ENCODE assay signal across 8 cellular contexts in genomic region chr1:36322786-36323635, GRCh38. TPM values are rescaled to one million over a fixed set of nuclear protein-coding genes. Genes with fewer than 3 reads are reported as not detected.
A peak's percentile ranks its signal among the peaks of the same experiment; 100 is the strongest.
DNase-seq lines count a peak whose midpoint lies in the region; ATAC-seq and TF ChIP-seq lines count a peak whose summit lies in the region.

No MANE protein-coding gene starts in this region.

- H3K4me1 ChIP-seq in OCI-LY1 (ENCODE audit: insufficient read depth, low read length, severe bottlenecking) (peaks cover 35% of the 10 kb centered on the region), ascending aorta (peaks cover 14 to 29% of the 10 kb centered on the region in 2 donors), iPS-18a (ENCODE audit: control insufficient read depth, low read depth, low read length) (peaks cover 8% of the 10 kb centered on the region), skeletal muscle tissue (ENCODE audit: control insufficient read depth in 3 of 3, insufficient read depth in 3 of 3, low read length in 3 of 3) (peaks cover 11 to 24% (median 18%) of the 10 kb centered on the region in 3 donors)

- peak overlapping the region; percentile 63 for H3K4me3 Mint-ChIP-seq in activated CD4-positive, alpha-beta T cell treated with anti-CD3 and anti-CD28 coated beads for 36 hours

- DNase-seq in activated CD4-positive, alpha-beta T cell treated with anti-CD3 and anti-CD28 coated beads for 36 hours: peak; percentile 69
- no peak for DNase-seq in activated CD4-positive, alpha-beta T cell treated with anti-CD3 and anti-CD28 coated beads for 4 hours
- peak in 1 of 2 donors; percentile 87 for DNase-seq in ascending aorta (ENCODE audit: low spot score in 2 of 2)
- DNase-seq in COR-L47 (lab: John Stamatoyannopoulos, UW): no peak

- CTCF ChIA-PET in activated CD4-positive, alpha-beta T cell treated with anti-CD3 and anti-CD28 coated beads for 36 hours (lab: Charles Lee): interaction anchor here (1.0 to 2.2 kb wide), 3 partner anchors 23 to 46 kb away, joined by 3 to 7 read pairs (median 3); no protein-coding TSS in a partner anchor

- no peaks in the 10 kb centered on the region for H3K9me3 ChIP-seq in OCI-LY1 (ENCODE audit: low read length)
- no peaks in the 10 kb centered on the region for H3K9me3 ChIP-seq in ascending aorta
- no peaks in the 10 kb centered on the region for H3K9me3 ChIP-seq in iPS-18a (ENCODE audit: control insufficient read depth, low read depth, low read length)
- no peaks in the 10 kb centered on the region for H3K9me3 ChIP-seq in skeletal muscle tissue (ENCODE audit: control insufficient read depth in 3 of 3, low read length in 3 of 3)

- POLR2A ChIA-PET in activated CD4-positive, alpha-beta T cell treated with anti-CD3 and anti-CD28 coated beads for 36 hours (lab: Charles Lee): interaction anchor here (0.8 to 1.5 kb wide), 5 partner anchors 17 to 99 kb away, joined by 3 to 6 read pairs (median 3); partner anchors contain the start of genes SH3D21 and THRAP3

- H3K27me3 ChIP-seq in OCI-LY1 (ENCODE audit: insufficient read depth, low read length) (peaks cover 3% of the 10 kb centered on the region; the same call in 1 of the 2 replicates), ascending aorta (no peaks in the 10 kb centered on the region), iPS-18a (ENCODE audit: control insufficient read depth, insufficient read depth, low read length) (peaks cover 63% of the 10 kb centered on the region), skeletal muscle tissue (ENCODE audit: control insufficient read depth in 3 of 3, insufficient read depth in 3 of 3, low read length in 3 of 3) (peaks cover 0 to 19% (median 6%) of the 10 kb centered on the region in 3 donors)

- H3K9me2 ChIP-seq in OCI-LY1 (ENCODE audit: low read depth, low read length): no peaks in the 10 kb centered on the region

- intact Hi-C loops in activated CD4-positive, alpha-beta T cell treated with anti-CD3 and anti-CD28 coated beads for 36 hours (cut with DNase I, micrococcal nuclease): loop anchor here (1.0 to 2.0 kb wide), 2 partner anchors 16 kb away; partner anchors contain the start of gene SH3D21 (in 1 of the 2)
- intact Hi-C loops in ascending aorta (cut with DNase I): loop anchor here (2.0 to 5.0 kb wide), 3 partner anchors 28 to 1789 kb away; partner anchors contain the start of gene STK40

- H3K4me1 Mint-ChIP-seq in activated CD4-positive, alpha-beta T cell treated with anti-CD3 and anti-CD28 coated beads for 36 hours: peaks cover 22% of the 10 kb centered on the region

- H3K36me3 ChIP-seq in OCI-LY1 (ENCODE audit: insufficient read depth, low read length) (peaks cover 7% of the 10 kb centered on the region; the same call in 1 of the 2 replicates), ascending aorta (no peaks in the 10 kb centered on the region), iPS-18a (ENCODE audit: control insufficient read depth, low read depth, low read length) (no peaks in the 10 kb centered on the region), skeletal muscle tissue (ENCODE audit: control insufficient read depth in 3 of 3, insufficient read depth in 3 of 3, low read length in 3 of 3) (no peaks in the 10 kb centered on the region)

- H3K79me2 ChIP-seq in OCI-LY1 (ENCODE audit: insufficient read depth, low read length): no peaks in the 10 kb centered on the region

- H2AFZ ChIP-seq in OCI-LY1 (ENCODE audit: low read length): no peak overlapping the region

- H3K4me3 ChIP-seq in OCI-LY1 (ENCODE audit: low read depth, low read length, poor library complexity, severe bottlenecking): peak overlapping the region; percentile 51
- H3K4me3 ChIP-seq in ascending aorta: peak overlapping the region; percentile 68 to 75
- H3K4me3 ChIP-seq in iPS-18a (ENCODE audit: low read length): peak overlapping the region; percentile 67
- H3K4me3 ChIP-seq in skeletal muscle tissue (ENCODE audit: low read length in 3 of 3): peak overlapping the region; percentile 63 to 72 (median 63)

- peaks cover 3% of the 10 kb centered on the region for H3K27me3 Mint-ChIP-seq in activated CD4-positive, alpha-beta T cell treated with anti-CD3 and anti-CD28 coated beads for 36 hours

- no peak overlapping the region for H3K27ac Mint-ChIP-seq in activated CD4-positive, alpha-beta T cell treated with anti-CD3 and anti-CD28 coated beads for 36 hours

- peaks cover 7% of the 10 kb centered on the region for H3K36me3 Mint-ChIP-seq in activated CD4-positive, alpha-beta T cell treated with anti-CD3 and anti-CD28 coated beads for 36 hours (ENCODE audit: low read depth)

- no peaks in the 10 kb centered on the region for H3F3A ChIP-seq in OCI-LY1 (ENCODE audit: insufficient read depth, low read length)

- H3K9me3 Mint-ChIP-seq in activated CD4-positive, alpha-beta T cell treated with anti-CD3 and anti-CD28 coated beads for 36 hours (ENCODE audit: low read depth): no peaks in the 10 kb centered on the region

- peak overlapping the region; percentile 61 for H3K4me2 ChIP-seq in OCI-LY1 (ENCODE audit: low read length)

- H3K27ac ChIP-seq in OCI-LY1 (ENCODE audit: low read depth, low read length, poor library complexity, severe bottlenecking): no peak overlapping the region
- H3K27ac ChIP-seq in ascending aorta: peak overlapping the region; percentile 91 to 98
- H3K27ac ChIP-seq in iPS-18a (ENCODE audit: low read length): no peak overlapping the region
- peak overlapping the region; percentile 71 for H3K27ac ChIP-seq in skeletal muscle tissue (ENCODE audit: low read depth, low read length)

- ATAC-seq in activated CD4-positive, alpha-beta T cell treated with anti-CD3 and anti-CD28 coated beads for 36 hours: peak; percentile 28
- no peak for ATAC-seq in HG03442 (IDR thresholded peaks at IDR 0.05; ENCODE audit: unreplicated experiment)

- H4K20me1 ChIP-seq in OCI-LY1 (ENCODE audit: insufficient read depth, low read length): no peaks in the 10 kb centered on the region

- no peak for TF ChIP-seq CTCF in OCI-LY1 (IDR thresholded peaks at IDR 0.05; ENCODE audit: low read length)
- no peak for TF ChIP-seq CTCF in ascending aorta (IDR thresholded peaks at IDR 0.05)

- H3K9ac ChIP-seq in OCI-LY1 (ENCODE audit: low read length) (no peak overlapping the region; the same call in 1 of the 2 replicates), iPS-18a (ENCODE audit: low read length) (peak overlapping the region; percentile 21), skeletal muscle tissue (ENCODE audit: low read depth in 1 of 3, low read length in 3 of 3) (peak overlapping the region; percentile 51 to 80 (median 56))

RNA-seq across cellular contexts. Expression of gene EVA1B, which starts 0.4 kb away (rescaled TPM):
- 1 to 10 TPM; 2.7 to 3.1 TPM for total RNA-seq in activated CD4-positive, alpha-beta T cell treated with anti-CD3 and anti-CD28 coated beads for 36 hours
- 251 TPM for total RNA-seq in ascending aorta
- 40.7 TPM for total RNA-seq in skeletal muscle tissue

RNA-seq across cellular contexts. Expression of gene SH3D21, which starts 16.8 kb away (rescaled TPM):
- total RNA-seq in activated CD4-positive, alpha-beta T cell treated with anti-CD3 and anti-CD28 coated beads for 36 hours: 10 to 100 TPM; 26.2 to 33.0 TPM
- 1.3 TPM for total RNA-seq in ascending aorta
- total RNA-seq in skeletal muscle tissue: 0.52 TPM

Comparison
In these comparisons a context has a peak if more than half of its experiments do, and no peak if none do; other contexts are left out.
1. H3K27ac ChIP-seq: peak in ascending aorta (2 of 2) and skeletal muscle tissue (single experiment); none in OCI-LY1 (single experiment) and iPS-18a (single experiment).
2. RNA of gene EVA1B, which starts 0.4 kb away (total RNA-seq): 251 TPM in ascending aorta (single experiment) and 40.7 TPM in skeletal muscle tissue (single experiment); 2.7 to 3.1 TPM in activated CD4-positive, alpha-beta T cell treated with anti-CD3 and anti-CD28 coated beads for 36 hours; every median in the first group is over 10 times any median in the second.
3. RNA of gene SH3D21, which starts 16.8 kb away (total RNA-seq): 26.2 to 33.0 TPM in activated CD4-positive, alpha-beta T cell treated with anti-CD3 and anti-CD28 coated beads for 36 hours; 1.3 TPM in ascending aorta (single experiment) and 0.52 TPM in skeletal muscle tissue (single experiment); every median in the first group is over 10 times any median in the second.
4. Peak in every context shown above with its lines, with median percentiles within 50 percentile points of each other: H3K4me3 ChIP-seq.